31 cellular contexts compared by ENCODE assay signal in the genomic region with DNA sequence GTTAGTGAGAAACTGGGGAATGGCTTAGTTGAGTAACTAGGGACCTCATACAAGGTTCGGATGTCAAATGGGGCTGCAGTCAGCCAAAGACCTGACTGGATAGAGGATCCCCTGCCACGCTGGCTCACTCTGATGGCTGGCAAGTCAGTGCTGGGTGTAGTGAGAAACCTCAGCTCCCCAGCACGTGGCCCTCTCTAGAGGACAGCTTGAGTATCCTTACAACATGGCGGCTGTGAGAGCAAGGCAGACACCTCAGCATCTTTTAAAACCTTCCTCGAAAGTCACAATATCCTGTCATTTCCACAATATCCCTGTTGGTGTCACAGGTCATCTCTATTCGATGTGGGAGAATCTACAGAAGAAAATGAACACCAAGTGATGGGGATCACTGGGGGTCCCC. TPM values are rescaled to one million over a fixed set of nuclear protein-coding genes. Genes with fewer than 3 reads are reported as not detected.
"Had no signal": no experiment of that assay in that cellular context is flagged by ENCODE, and none has a peak within 500 bp of the region (broad histone marks: within the 10 kb centered on the region; RNA-seq: fewer than 3 reads in every experiment).

No MANE protein-coding gene starts in this region.

- H3K9me3 Mint-ChIP-seq: activated CD4-positive, alpha-beta T cell treated with anti-CD3 and anti-CD28 coated beads, Interleukin-2, amount 10 ng/mL, durations not matched to agents 24 days and 14 days; activated naive CD4-positive, alpha-beta T cell treated with anti-CD3 and anti-CD28 coated beads, Interleukin-2, amount 10 ng/mL, durations not matched to agents 7 days and 5 days; activated naive CD8-positive, alpha-beta T cell treated with anti-CD3 and anti-CD28 coated beads, Interleukin-2, amount 10 ng/mL, durations not matched to agents 7 days and 5 days; central memory CD8-positive, alpha-beta T cell; effector memory CD8-positive, alpha-beta T cell had no signal

- H3K36me3 ChIP-seq: ascending aorta, esophagus muscularis mucosa, gastrocnemius medialis, heart left ventricle had no signal

- H3K27me3 ChIP-seq: ascending aorta, esophagus muscularis mucosa, foreskin keratinocyte, gastrocnemius medialis, heart left ventricle had no signal

- H3K27ac Mint-ChIP-seq: activated CD4-positive, alpha-beta memory T cell treated with anti-CD3 and anti-CD28 coated beads for 36 hours; activated CD4-positive, alpha-beta T cell treated with anti-CD3 and anti-CD28 coated beads for 36 hours; activated CD4-positive, alpha-beta T cell treated with anti-CD3 and anti-CD28 coated beads, Interleukin-2, amount 10 ng/mL, durations not matched to agents 24 days and 14 days; activated CD8-positive, alpha-beta memory T cell treated with anti-CD3 and anti-CD28 coated beads, Interleukin-2, amount 10 ng/mL, durations not matched to agents 7 days and 5 days; activated CD8-positive, alpha-beta T cell treated with anti-CD3 and anti-CD28 coated beads, Interleukin-2, amount 10 ng/mL, durations not matched to agents 7 days and 5 days; activated naive CD4-positive, alpha-beta T cell treated with anti-CD3 and anti-CD28 coated beads, Interleukin-2, amount 10 ng/mL, durations not matched to agents 7 days and 5 days; activated naive CD4-positive, alpha-beta T cell treated with anti-CD3 and anti-CD28 coated beads, Interleukin-2, amount 50 U/mL, for 72 hours; activated naive CD8-positive, alpha-beta T cell treated with anti-CD3 and anti-CD28 coated beads, Interleukin-2, amount 10 ng/mL, durations not matched to agents 7 days and 5 days; activated T-cell treated with anti-CD3 and anti-CD28 coated beads, Interleukin-2, amount 50 U/mL, for 24 hours; activated T-cell treated with anti-CD3 and anti-CD28 coated beads, Interleukin-2, amount 50 U/mL, for 72 hours; effector memory CD8-positive, alpha-beta T cell had no signal

- H3K4me3 ChIP-seq: ascending aorta, coronary artery, esophagus muscularis mucosa, gastrocnemius medialis, heart left ventricle had no signal

- ATAC-seq: activated CD4-positive, alpha-beta T cell treated with anti-CD3 and anti-CD28 coated beads for 36 hours; activated CD8-positive, alpha-beta memory T cell treated with anti-CD3 and anti-CD28 coated beads, Interleukin-2, amount 10 ng/mL, durations not matched to agents 7 days and 5 days; activated CD8-positive, alpha-beta T cell treated with anti-CD3 and anti-CD28 coated beads, Interleukin-2, amount 10 ng/mL, durations not matched to agents 7 days and 5 days; activated naive CD4-positive, alpha-beta T cell treated with anti-CD3 and anti-CD28 coated beads, Interleukin-2, amount 50 U/mL, for 72 hours; activated T-cell treated with anti-CD3 and anti-CD28 coated beads, Interleukin-2, amount 50 U/mL, for 72 hours; effector memory CD8-positive, alpha-beta T cell; foreskin keratinocyte; gastrocnemius medialis; heart left ventricle had no signal

- H3K27ac ChIP-seq: ascending aorta, coronary artery, foreskin keratinocyte, gastrocnemius medialis, heart left ventricle had no signal

- DNase-seq: activated CD4-positive, alpha-beta memory T cell treated with anti-CD3 and anti-CD28 coated beads for 36 hours; activated CD4-positive, alpha-beta T cell treated with anti-CD3 and anti-CD28 coated beads for 36 hours; activated CD4-positive, alpha-beta T cell treated with anti-CD3 and anti-CD28 coated beads, Interleukin-2, amount 10 ng/mL, durations not matched to agents 24 days and 14 days; activated CD4-positive, CD25-positive, alpha-beta regulatory T cell; activated CD4-positive, CD25-positive, alpha-beta regulatory T cell treated with anti-CD3 and anti-CD28 coated beads, Interleukin-2, amount 50 U/mL, for 72 hours; activated CD8-positive, alpha-beta memory T cell treated with anti-CD3 and anti-CD28 coated beads, Interleukin-2, amount 10 ng/mL, durations not matched to agents 7 days and 5 days; activated CD8-positive, alpha-beta memory T cell treated with anti-CD3 and anti-CD28 coated beads, Interleukin-2, amount 50 U/mL, for 4 hours; activated CD8-positive, alpha-beta T cell treated with anti-CD3 and anti-CD28 coated beads, Interleukin-2, amount 10 ng/mL, durations not matched to agents 7 days and 5 days; activated gamma-delta T cell; activated naive CD4-positive, alpha-beta T cell; activated naive CD4-positive, alpha-beta T cell treated with anti-CD3 and anti-CD28 coated beads, Interleukin-2, amount 10 ng/mL, durations not matched to agents 7 days and 5 days; activated naive CD8-positive, alpha-beta T cell treated with anti-CD3 and anti-CD28 coated beads, Interleukin-2, amount 10 ng/mL, durations not matched to agents 7 days and 5 days; activated T-cell treated with anti-CD3 and anti-CD28 coated beads for 4 hours; activated T-cell treated with anti-CD3 and anti-CD28 coated beads, Interleukin-2, amount 50 U/mL, for 24 hours; activated T-cell treated with anti-CD3 and anti-CD28 coated beads, Interleukin-2, amount 50 U/mL, for 72 hours; dermis blood vessel endothelial cell; effector CD4-positive, alpha-beta T cell; effector memory CD8-positive, alpha-beta T cell; erythroblast; foreskin keratinocyte; gastrocnemius medialis; glutamatergic neuron; heart left ventricle; T-helper 2 cell had no signal

- H3K36me3 Mint-ChIP-seq: activated CD4-positive, alpha-beta memory T cell treated with anti-CD3 and anti-CD28 coated beads for 36 hours; activated CD8-positive, alpha-beta memory T cell treated with anti-CD3 and anti-CD28 coated beads, Interleukin-2, amount 10 ng/mL, durations not matched to agents 7 days and 5 days; activated naive CD4-positive, alpha-beta T cell treated with anti-CD3 and anti-CD28 coated beads, Interleukin-2, amount 10 ng/mL, durations not matched to agents 7 days and 5 days; activated naive CD8-positive, alpha-beta T cell treated with anti-CD3 and anti-CD28 coated beads, Interleukin-2, amount 10 ng/mL, durations not matched to agents 7 days and 5 days; brain had no signal

- H3K9me3 ChIP-seq: ascending aorta, esophagus muscularis mucosa, gastrocnemius medialis had no signal

- H3K4me1 Mint-ChIP-seq: activated CD4-positive, alpha-beta T cell treated with anti-CD3 and anti-CD28 coated beads for 36 hours; activated CD4-positive, alpha-beta T cell treated with anti-CD3 and anti-CD28 coated beads, Interleukin-2, amount 10 ng/mL, durations not matched to agents 24 days and 14 days; activated CD8-positive, alpha-beta memory T cell treated with anti-CD3 and anti-CD28 coated beads, Interleukin-2, amount 10 ng/mL, durations not matched to agents 7 days and 5 days; activated naive CD4-positive, alpha-beta T cell treated with anti-CD3 and anti-CD28 coated beads, Interleukin-2, amount 10 ng/mL, durations not matched to agents 7 days and 5 days; activated naive CD8-positive, alpha-beta T cell treated with anti-CD3 and anti-CD28 coated beads, Interleukin-2, amount 10 ng/mL, durations not matched to agents 7 days and 5 days; central memory CD8-positive, alpha-beta T cell had no signal

- FAIRE-seq: bronchial epithelial cell had no signal

- H3K4me1 ChIP-seq: ascending aorta, gastrocnemius medialis, heart left ventricle had no signal

- H3K4me3 Mint-ChIP-seq: activated CD4-positive, alpha-beta memory T cell treated with anti-CD3 and anti-CD28 coated beads for 36 hours; activated CD4-positive, alpha-beta T cell treated with anti-CD3 and anti-CD28 coated beads for 36 hours; activated CD4-positive, alpha-beta T cell treated with anti-CD3 and anti-CD28 coated beads, Interleukin-2, amount 10 ng/mL, durations not matched to agents 24 days and 14 days; activated CD8-positive, alpha-beta memory T cell treated with anti-CD3 and anti-CD28 coated beads, Interleukin-2, amount 10 ng/mL, durations not matched to agents 7 days and 5 days; activated CD8-positive, alpha-beta T cell treated with anti-CD3 and anti-CD28 coated beads, Interleukin-2, amount 10 ng/mL, durations not matched to agents 7 days and 5 days; activated naive CD4-positive, alpha-beta T cell treated with anti-CD3 and anti-CD28 coated beads, Interleukin-2, amount 10 ng/mL, durations not matched to agents 7 days and 5 days; activated naive CD8-positive, alpha-beta T cell treated with anti-CD3 and anti-CD28 coated beads, Interleukin-2, amount 10 ng/mL, durations not matched to agents 7 days and 5 days; activated T-cell treated with anti-CD3 and anti-CD28 coated beads, Interleukin-2, amount 50 U/mL, for 24 hours; activated T-cell treated with anti-CD3 and anti-CD28 coated beads, Interleukin-2, amount 50 U/mL, for 72 hours; brain; central memory CD8-positive, alpha-beta T cell; effector memory CD8-positive, alpha-beta T cell had no signal

RNA-seq across cellular contexts. Expression of gene IPCEF1, which starts 26.7 kb away (rescaled TPM):
- total RNA-seq: ascending aorta, foreskin keratinocyte had no signal
- polyA plus RNA-seq: foreskin keratinocyte had no signal
